In genomic region chr7:24435002-24435401, GRCh38 we compare ENCODE assay signal across 1 cellular context.
A peak's percentile ranks its signal among the peaks of the same experiment; 100 is the strongest.
TF ChIP-seq lines count a peak whose summit lies in the region.

No MANE protein-coding gene starts in this region.

TF ChIP-seq in H1, 55 proteins besides CTCF, POLR2A, EP300 and RAD21 (continued from another document):
- TF ChIP-seq, protein P1, sequence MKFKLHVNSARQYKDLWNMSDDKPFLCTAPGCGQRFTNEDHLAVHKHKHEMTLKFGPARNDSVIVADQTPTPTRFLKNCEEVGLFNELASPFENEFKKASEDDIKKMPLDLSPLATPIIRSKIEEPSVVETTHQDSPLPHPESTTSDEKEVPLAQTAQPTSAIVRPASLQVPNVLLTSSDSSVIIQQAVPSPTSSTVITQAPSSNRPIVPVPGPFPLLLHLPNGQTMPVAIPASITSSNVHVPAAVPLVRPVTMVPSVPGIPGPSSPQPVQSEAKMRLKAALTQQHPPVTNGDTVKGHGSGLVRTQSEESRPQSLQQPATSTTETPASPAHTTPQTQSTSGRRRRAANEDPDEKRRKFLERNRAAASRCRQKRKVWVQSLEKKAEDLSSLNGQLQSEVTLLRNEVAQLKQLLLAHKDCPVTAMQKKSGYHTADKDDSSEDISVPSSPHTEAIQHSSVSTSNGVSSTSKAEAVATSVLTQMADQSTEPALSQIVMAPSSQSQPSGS (IDR thresholded peaks at IDR 0.05; ENCODE audit: low read length), result peak; percentile 35; the same call in 1 of the 2 replicates
- TF ChIP-seq SIN3A (conservative IDR thresholded peaks at IDR 0.05 in 1 of 2, IDR thresholded peaks at IDR 0.05 in 1 of 2; ENCODE audit: low read depth in 1 of 2, low read length in 2 of 2), result no peak
- TF ChIP-seq JUN (IDR thresholded peaks at IDR 0.05; ENCODE audit: low read depth, low read length), result no peak
- no peak for TF ChIP-seq SUZ12 (IDR thresholded peaks at IDR 0.05; ENCODE audit: low read length)
- TF ChIP-seq, protein P2, sequence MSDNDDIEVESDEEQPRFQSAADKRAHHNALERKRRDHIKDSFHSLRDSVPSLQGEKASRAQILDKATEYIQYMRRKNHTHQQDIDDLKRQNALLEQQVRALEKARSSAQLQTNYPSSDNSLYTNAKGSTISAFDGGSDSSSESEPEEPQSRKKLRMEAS (IDR thresholded peaks at IDR 0.05), result peak; percentile 72
- peak; percentile 67 for TF ChIP-seq TEAD4 (IDR thresholded peaks at IDR 0.05; ENCODE audit: low read depth, low read length)
- 0 out of 2 replicates have a peak, but pooled peaks have one; percentile 28 for TF ChIP-seq YY1 (IDR thresholded peaks at IDR 0.05; ENCODE audit: low read depth, low read length)
- TF ChIP-seq CTBP2 (IDR thresholded peaks at IDR 0.05; ENCODE audit: borderline replicate concordance, insufficient read depth, insufficient read length, low read length), result peak; percentile 47
- 0 out of 2 replicates have a peak, but pooled peaks have one; percentile 40 for TF ChIP-seq SP1 (IDR thresholded peaks at IDR 0.05; ENCODE audit: low read depth, low read length)
- no peak for TF ChIP-seq GABPA (IDR thresholded peaks at IDR 0.05; ENCODE audit: borderline replicate concordance, insufficient read depth, low read length)
- TF ChIP-seq CREB1 (IDR thresholded peaks at IDR 0.05), result peak; percentile 14; the same call in 1 of the 2 replicates
- TF ChIP-seq CBX8 (IDR thresholded peaks at IDR 0.05; ENCODE audit: borderline replicate concordance, low read depth, low read length), result no peak
- 0 out of 2 replicates have a peak, but pooled peaks have one; percentile 66 for TF ChIP-seq TCF12 (IDR thresholded peaks at IDR 0.05; ENCODE audit: low read depth, low read length)
- no peak for TF ChIP-seq CHD2 (IDR thresholded peaks at IDR 0.05; ENCODE audit: low read length)
- peak; percentile 97 for TF ChIP-seq POU5F1 (IDR thresholded peaks at IDR 0.05; ENCODE audit: low read depth, low read length)
- TF ChIP-seq NANOG (IDR thresholded peaks at IDR 0.05; ENCODE audit: insufficient read depth, low read depth, low read length, poor library complexity, severe bottlenecking), result peak; percentile 45
